Comparison of ENCODE assay signal across 20 cellular contexts in the genomic region with DNA sequence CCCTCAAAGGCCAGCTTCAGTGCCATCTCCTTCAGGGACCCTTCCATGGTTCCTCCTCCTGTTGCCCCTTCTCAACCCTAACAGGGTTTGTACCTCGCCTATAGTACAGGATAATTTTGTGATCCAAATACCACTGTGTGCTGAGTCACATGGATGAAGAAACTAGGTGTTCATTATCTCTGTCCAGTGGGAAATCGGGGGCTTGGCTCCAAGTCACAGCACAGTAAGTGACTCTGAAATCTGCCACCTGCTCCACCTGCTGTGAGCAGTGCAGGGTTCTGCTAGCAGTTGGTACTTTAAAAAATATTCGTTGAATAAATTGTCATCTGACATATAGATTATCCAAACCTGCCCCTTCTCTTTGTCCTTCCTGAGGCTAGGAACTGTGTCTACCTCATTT.
DNase-seq lines count a peak whose midpoint lies in the region; ATAC-seq and TF ChIP-seq lines count a peak whose summit lies in the region.
"Had no signal": no experiment of that assay in that cellular context is flagged by ENCODE, and none has a peak within 500 bp of the region (broad histone marks: within the 10 kb centered on the region; RNA-seq: fewer than 3 reads in every experiment).

No MANE protein-coding gene starts in this region.

- H4K20me1 ChIP-seq in hepatocyte (ENCODE audit: insufficient read depth, poor library complexity, severe bottlenecking) = no peaks in the 10 kb centered on the region

- H3K4me1 Mint-ChIP-seq in brain = peaks cover 45% of the 10 kb centered on the region
- peaks cover 24% of the 10 kb centered on the region for H3K4me1 Mint-ChIP-seq in progenitor cell of endocrine pancreas (ENCODE audit: low read depth)
- H3K4me1 Mint-ChIP-seq: immature natural killer cell had no signal

- H3K36me3 ChIP-seq in hepatocyte (replicated peaks; ENCODE audit: insufficient read depth, low read depth) = no peaks in the 10 kb centered on the region
- H3K36me3 ChIP-seq: breast epithelium had no signal

- H3K9me3 Mint-ChIP-seq in brain (peaks cover 0 to 8% (median 5%) of the 10 kb centered on the region in 5 experiments), progenitor cell of endocrine pancreas (ENCODE audit: low read depth) (peaks cover 10% of the 10 kb centered on the region)
- H3K9me3 Mint-ChIP-seq: activated T-cell treated with anti-CD3 and anti-CD28 coated beads, Interleukin-2, amount 50 U/mL, for 72 hours; immature natural killer cell; T-helper 2 cell treated with Interferon-gamma antibody and Interleukin-4, amounts not matched to agents 5 μg/mL and 100 μg/mL, for 36 hours had no signal

- H3K4me3 Mint-ChIP-seq in brain (peak overlapping the region in 1 of 5 experiments; percentile 50), progenitor cell of endocrine pancreas (ENCODE audit: low read depth) (no peak overlapping the region)
- H3K4me3 Mint-ChIP-seq: activated T-cell treated with anti-CD3 and anti-CD28 coated beads, Interleukin-2, amount 50 U/mL, for 72 hours; immature natural killer cell; naive B cell; T-helper 2 cell treated with Interferon-gamma antibody and Interleukin-4, amounts not matched to agents 5 μg/mL and 100 μg/mL, for 36 hours had no signal

- H3K4me2 ChIP-seq in hepatocyte = no peak overlapping the region
- H3K4me2 ChIP-seq: KMS-11 had no signal

- peaks cover 22% of the 10 kb centered on the region for H3K79me2 ChIP-seq in hepatocyte

- H3K27ac Mint-ChIP-seq in brain = peak overlapping the region; percentile 35 to 94 (median 77)
- H3K27ac Mint-ChIP-seq in progenitor cell of endocrine pancreas = peak overlapping the region; percentile 95
- H3K27ac Mint-ChIP-seq: activated T-cell treated with anti-CD3 and anti-CD28 coated beads, Interleukin-2, amount 50 U/mL, for 72 hours; T-helper 2 cell treated with Interferon-gamma antibody and Interleukin-4, amounts not matched to agents 5 μg/mL and 100 μg/mL, for 36 hours had no signal

- H3K27me3 ChIP-seq in hepatocyte = no peaks in the 10 kb centered on the region
- H3K27me3 ChIP-seq: breast epithelium, suprapubic skin had no signal

- TF ChIP-seq CTCF in brain (conservative IDR thresholded peaks at IDR 0.05) = no peak
- no peak for TF ChIP-seq CTCF in progenitor cell of endocrine pancreas (IDR thresholded peaks at IDR 0.05; ENCODE audit: unreplicated experiment)
- no peak for TF ChIP-seq CTCF in hepatocyte (IDR thresholded peaks at IDR 0.05; ENCODE audit: poor library complexity)

- H3K27ac ChIP-seq in hepatocyte = no peak overlapping the region
- H3K27ac ChIP-seq: 22Rv1, breast epithelium, KMS-11, prostate gland, suprapubic skin had no signal

- no peaks in the 10 kb centered on the region for H3K9me2 ChIP-seq in hepatocyte (replicated peaks; ENCODE audit: insufficient read depth)

- H3K36me3 Mint-ChIP-seq in brain = peaks cover 70% of the 10 kb centered on the region
- H3K36me3 Mint-ChIP-seq in progenitor cell of endocrine pancreas (ENCODE audit: insufficient read depth) = peaks cover 32% of the 10 kb centered on the region

- DNase-seq in NCI-H1105 treated with DMSO at 0.1 percent for 48 hours (lab: John Stamatoyannopoulos, UW) (peak; percentile 12), NCI-H1105 (lab: John Stamatoyannopoulos, UW) (no peak), NCI-H2081 (lab: John Stamatoyannopoulos, UW) (peak; percentile 78 to 98), progenitor cell of endocrine pancreas (ENCODE audit: low spot score, unreplicated experiment) (no peak), left lobe of liver (ENCODE audit: low spot score) (no peak), SW480 (ENCODE audit: low spot score) (no peak), hepatocyte (ENCODE audit: low spot score) (no peak)
- DNase-seq: activated CD4-positive, CD25-positive, alpha-beta regulatory T cell; activated T-cell treated with anti-CD3 and anti-CD28 coated beads, Interleukin-2, amount 50 U/mL, for 72 hours; DMS153; immature natural killer cell; naive B cell; NCI-H226 had no signal

- ATAC-seq in left lobe of liver = no peak
- ATAC-seq: activated T-cell treated with anti-CD3 and anti-CD28 coated beads, Interleukin-2, amount 50 U/mL, for 72 hours had no signal

- WGBS in hepatocyte (ENCODE audit: low lambda C conversion rate, missing lambda C conversion rate) = 86% methylated on average over 3 of the region's 3 CpGs

- H3K4me3 ChIP-seq in hepatocyte = no peak overlapping the region
- H3K4me3 ChIP-seq: breast epithelium, prostate gland, suprapubic skin had no signal

- no peak overlapping the region for H2AFZ ChIP-seq in hepatocyte

- H3K9me3 ChIP-seq in hepatocyte (ENCODE audit: low read depth) = no peaks in the 10 kb centered on the region
- H3K9me3 ChIP-seq: breast epithelium, prostate gland, suprapubic skin had no signal

- H3K27me3 Mint-ChIP-seq in brain = no peaks in the 10 kb centered on the region
- H3K27me3 Mint-ChIP-seq in progenitor cell of endocrine pancreas = no peaks in the 10 kb centered on the region
- H3K27me3 Mint-ChIP-seq: naive B cell had no signal

- H3K4me1 ChIP-seq in hepatocyte (ENCODE audit: insufficient read depth) = peaks cover 3% of the 10 kb centered on the region
- H3K4me1 ChIP-seq: breast epithelium, prostate gland had no signal

Comparison
In these comparisons a context has a peak if more than half of its experiments do, and no peak if none do; other contexts are left out.
1. DNase-seq: peak in NCI-H1105 treated with DMSO at 0.1 percent for 48 hours (single experiment) and NCI-H2081 (2 of 2); none in NCI-H1105 (single experiment), progenitor cell of endocrine pancreas (single experiment), left lobe of liver (single experiment), SW480 (single experiment) and hepatocyte (single experiment).